In genomic region chr7:74352551-74353138, GRCh38 we compare ENCODE assay signal across 5 cellular contexts.
DNase-seq lines count a peak whose midpoint lies in the region; ATAC-seq, FAIRE-seq and TF ChIP-seq lines count a peak whose summit lies in the region.
"Not testable (repeated sequence)": the region's sequence is repeated elsewhere in the genome, so short reads cannot be mapped to it uniquely, and the experiment has no call there.

No MANE protein-coding gene starts in this region.

- not testable (repeated sequence) for H3K27me3 ChIP-seq in PC-3 (ENCODE audit: low read length); K562 (ENCODE audit: control insufficient read depth in 2 of 2, insufficient read depth in 2 of 2, low read length in 2 of 2); HepG2 (ENCODE audit: control insufficient read depth in 1 of 2, insufficient read depth in 2 of 2, low read length in 2 of 2); trophoblast cell (ENCODE audit: insufficient read depth, low read length)

- not testable (repeated sequence) for H3K4me3 ChIP-seq in PC-3 (ENCODE audit: low read length); K562; HepG2 (replicated peaks in 1 of 3; ENCODE audit: insufficient read depth in 1 of 3, low read depth in 2 of 3, low read length in 3 of 3); trophoblast cell (ENCODE audit: low read depth, low read length)

- H3K79me2 ChIP-seq in PC-3 (ENCODE audit: low read length); K562 (ENCODE audit: control insufficient read depth, insufficient read depth, low read length); HepG2 (ENCODE audit: insufficient read depth, low read length); trophoblast cell (ENCODE audit: control insufficient read depth, insufficient read depth, low read length, poor library complexity): not testable (repeated sequence)

- CTCF ChIA-PET in PC-3 (lab: Charles Lee); K562 (lab: Yijun Ruan, JAX; ENCODE audit: low intra/inter-chr PET ratio); HepG2 (lab: Yijun Ruan, JAX; ENCODE audit: low intra/inter-chr PET ratio, low total read pairs): not testable (repeated sequence)

- TF ChIP-seq POLR2A in K562 (conservative IDR thresholded peaks at IDR 0.05); HepG2 (IDR thresholded peaks at IDR 0.05; ENCODE audit: insufficient read depth in 1 of 2, low read depth in 2 of 2, low read length in 2 of 2): not testable (repeated sequence)

- POLR2A ChIA-PET in PC-3 (lab: Charles Lee; ENCODE audit: unreplicated experiment); HepG2 (lab: Yijun Ruan, JAX): not testable (repeated sequence)
- POLR2A ChIA-PET in K562 (lab: Yijun Ruan, JAX), result interaction anchor here (0.8 kb wide), 1 partner anchor 13 kb away, joined by 3 read pairs; no protein-coding TSS in a partner anchor

- not testable (repeated sequence) for H3K18ac ChIP-seq in trophoblast cell (ENCODE audit: low read length)

- not testable (repeated sequence) for H3K4me2 ChIP-seq in PC-3 (ENCODE audit: low read length); K562 (ENCODE audit: insufficient read depth, low read length); HepG2 (ENCODE audit: low read depth, low read length); trophoblast cell (ENCODE audit: low read length)

- H2AFZ ChIP-seq in PC-3 (ENCODE audit: low read length); K562 (ENCODE audit: low read depth, low read length); HepG2 (ENCODE audit: low read length); trophoblast cell (ENCODE audit: insufficient read depth, low read length, poor library complexity): not testable (repeated sequence)

- TF ChIP-seq EP300 in K562 (IDR thresholded peaks at IDR 0.05; ENCODE audit: low read length); HepG2 (IDR thresholded peaks at IDR 0.05; ENCODE audit: low read depth in 2 of 2, low read length in 2 of 2); HepG2 (CRISPR knock-in tag; IDR thresholded peaks at IDR 0.05; ENCODE audit: borderline replicate concordance): not testable (repeated sequence)

- H4K91ac ChIP-seq in trophoblast cell (ENCODE audit: low read depth, low read length), result not testable (repeated sequence)

- peak overlapping the region; percentile 70; the same call in 1 of the 2 replicates for H3K27ac ChIP-seq in 22Rv1
- H3K27ac ChIP-seq in PC-3 (ENCODE audit: low read length); K562 (ENCODE audit: extremely low read depth, low read depth, low read length); HepG2 (ENCODE audit: extremely low read length, insufficient read depth, low read length); trophoblast cell (ENCODE audit: low read depth, low read length): not testable (repeated sequence)

- not testable (repeated sequence) for H2BK12ac ChIP-seq in trophoblast cell (ENCODE audit: low read length)

- 15% methylated on average over 4 of the region's 4 CpGs for WGBS in K562 (ENCODE audit: insufficient coverage, low coverage, missing lambda C conversion rate)
- 88% methylated on average over 4 of the region's 4 CpGs for WGBS in HepG2 (ENCODE audit: low lambda C conversion rate)
- WGBS in trophoblast cell (ENCODE audit: extremely low coverage, insufficient coverage, insufficient read length), result no CpG with 5 or more reads among the region's 4 CpGs

- not testable (repeated sequence) for H4K8ac ChIP-seq in trophoblast cell (ENCODE audit: low read depth, low read length)

- not testable (repeated sequence) for H3K9ac ChIP-seq in PC-3 (ENCODE audit: low read length); K562 (ENCODE audit: insufficient read depth in 1 of 2, low read depth in 2 of 2, low read length in 2 of 2); HepG2 (ENCODE audit: insufficient read depth, low read depth, low read length); trophoblast cell (ENCODE audit: low read length)

- H4K20me1 ChIP-seq in PC-3 (ENCODE audit: low read length); K562 (replicated peaks; ENCODE audit: control insufficient read depth, insufficient read depth, low read length); HepG2 (ENCODE audit: insufficient read depth, low read length): not testable (repeated sequence)

- not testable (repeated sequence) for H3K4me1 ChIP-seq in PC-3 (ENCODE audit: insufficient read depth, low read length); K562 (replicated peaks in 1 of 2; ENCODE audit: control insufficient read depth in 2 of 2, insufficient read depth in 2 of 2, low read length in 2 of 2); HepG2 (ENCODE audit: insufficient read depth, low read length); trophoblast cell (ENCODE audit: control insufficient read depth in 1 of 2, insufficient read depth in 2 of 2, low read length in 2 of 2)

- H4K12ac ChIP-seq in trophoblast cell (ENCODE audit: low read depth, low read length), result not testable (repeated sequence)

- not testable (repeated sequence) for BruUV-seq in PC-3 (replicated peaks; lab: Mats Ljungman, UMichigan); K562 (replicated peaks; lab: Mats Ljungman, UMichigan); HepG2 (replicated peaks; lab: Mats Ljungman, UMichigan)

- H3K79me1 ChIP-seq in trophoblast cell (ENCODE audit: low read length), result not testable (repeated sequence)

- H3F3A ChIP-seq in PC-3 (ENCODE audit: low read length, unreplicated experiment), result not testable (repeated sequence)

- intact Hi-C loops in PC-3 (cut with micrococcal nuclease), result loop anchor here (10.0 kb wide), 1 partner anchor 78 kb away; no protein-coding TSS in a partner anchor
- intact Hi-C loops in K562 (cut with micrococcal nuclease); HepG2 (cut with micrococcal nuclease; ENCODE audit: unreplicated experiment): not testable (repeated sequence)

- in situ Hi-C loops in K562 (cut with MboI); HepG2 (cut with HindIII; ENCODE audit: extremely low pct_ligation_motif_present, low pct_unique_long_range_greater_than_20kb): not testable (repeated sequence)

- not testable (repeated sequence) for H3K9me2 ChIP-seq in PC-3 (replicated peaks; ENCODE audit: low read length)

- H2AK5ac ChIP-seq in trophoblast cell (ENCODE audit: low read length), result not testable (repeated sequence)

- H3K36me3 ChIP-seq in PC-3 (ENCODE audit: low read depth, low read length) (peaks cover 12% of the 10 kb centered on the region), HepG2 (replicated peaks in 1 of 2; ENCODE audit: control insufficient read depth in 1 of 2, insufficient read depth in 2 of 2, low read length in 2 of 2) (peaks cover 9 to 20% of the 10 kb centered on the region in 2 experiments; a peak in 4 of 5 replicates)
- not testable (repeated sequence) for H3K36me3 ChIP-seq in K562 (ENCODE audit: control insufficient read depth, insufficient read depth, low read length); trophoblast cell (ENCODE audit: control insufficient read depth in 1 of 2, insufficient read depth in 2 of 2, low read length in 2 of 2)

- not testable (repeated sequence) for H2BK5ac ChIP-seq in trophoblast cell (ENCODE audit: low read depth, low read length, poor library complexity)

- H3K9me3 ChIP-seq in PC-3 (ENCODE audit: low read length); K562 (replicated peaks; ENCODE audit: control insufficient read depth, insufficient read depth, low read depth, low read length); HepG2 (ENCODE audit: low read length); trophoblast cell (ENCODE audit: insufficient read depth, low read depth, low read length): not testable (repeated sequence)

- DNase-seq in PC-3, result peak; percentile 45
- not testable (repeated sequence) for DNase-seq in K562 (ENCODE audit: extremely low read depth in 1 of 4, low spot score in 3 of 4); HepG2 (ENCODE audit: low spot score)
- DNase-seq in trophoblast cell, result peak; percentile 91 to 92

- not testable (repeated sequence) for TF ChIP-seq CTCF in 22Rv1 (IDR thresholded peaks at IDR 0.05); PC-3 (conservative IDR thresholded peaks at IDR 0.05; ENCODE audit: low read depth, low read length); K562 (IDR thresholded peaks at IDR 0.05 in 2 of 3, conservative IDR thresholded peaks at IDR 0.05 in 1 of 3; ENCODE audit: insufficient read depth in 2 of 3, low read depth in 1 of 3, low read length in 3 of 3); HepG2 (CRISPR knock-in tag; IDR thresholded peaks at IDR 0.05)

- not testable (repeated sequence) for H3K23ac ChIP-seq in trophoblast cell (ENCODE audit: low read length)

- H2BK120ac ChIP-seq in trophoblast cell (ENCODE audit: insufficient read depth, low read length, poor library complexity), result not testable (repeated sequence)

- H3K9me1 ChIP-seq in K562 (ENCODE audit: control insufficient read depth, insufficient read depth, low read length), result not testable (repeated sequence)

- H3K4ac ChIP-seq in trophoblast cell (ENCODE audit: low read depth, low read length), result not testable (repeated sequence)

- not testable (repeated sequence) for ATAC-seq in PC-3, K562, HepG2

- TF ChIP-seq RAD21 in K562 (CRISPR knock-in tag; conservative IDR thresholded peaks at IDR 0.05 in 1 of 2, IDR thresholded peaks at IDR 0.05 in 1 of 2); HepG2 (CRISPR knock-in tag; IDR thresholded peaks at IDR 0.05): not testable (repeated sequence)

- FAIRE-seq in K562 (lab: Jason Lieb, UNC); HepG2 (lab: Jason Lieb, UNC): not testable (repeated sequence)

- H3K14ac ChIP-seq in trophoblast cell (ENCODE audit: low read length), result not testable (repeated sequence)

TF ChIP-seq in K562, 482 proteins besides CTCF, POLR2A, EP300 and RAD21:
- TF ChIP-seq RBM25 (IDR thresholded peaks at IDR 0.05; ENCODE audit: low read depth, low read length, severe bottlenecking) (peak; percentile 43), ZNF121 (CRISPR knock-in tag; conservative IDR thresholded peaks at IDR 0.05) (peak; percentile 95)

TF ChIP-seq in HepG2, 621 proteins besides CTCF, POLR2A, EP300 and RAD21:
- peak; percentile 11; the same call in 1 of the 2 replicates for TF ChIP-seq ZNF121 (CRISPR knock-in tag; IDR thresholded peaks at IDR 0.05)
